Comparison of ENCODE assay signal across 30 cellular contexts in the genomic region with DNA sequence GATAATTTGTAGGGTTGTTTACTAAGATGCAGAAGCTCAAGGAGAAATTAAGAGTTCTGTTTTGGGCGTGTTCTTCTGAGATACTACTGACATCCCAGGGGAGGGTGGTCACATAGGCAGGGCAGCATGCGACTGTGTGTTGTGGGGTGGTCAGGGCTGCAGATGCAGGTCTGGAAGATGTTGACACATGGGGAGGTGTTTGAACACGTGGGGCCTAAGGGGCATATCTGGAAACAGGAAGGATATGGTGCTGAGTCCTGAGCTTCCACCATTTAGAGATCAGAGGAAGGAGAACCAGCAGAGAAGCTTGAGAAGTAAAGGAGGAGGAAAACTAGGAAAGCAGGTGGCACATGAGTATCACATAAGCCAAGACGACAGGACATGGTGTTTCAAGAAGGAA.
"Had no signal": no experiment of that assay in that cellular context is flagged by ENCODE, and none has a peak within 500 bp of the region (broad histone marks: within the 10 kb centered on the region; RNA-seq: fewer than 3 reads in every experiment).

No MANE protein-coding gene starts in this region.

- H3K27me3 ChIP-seq: esophagus squamous epithelium, left lung, ovary, tibial nerve, upper lobe of left lung, uterus had no signal

- H3K4me3 Mint-ChIP-seq: mesothelial cell of epicardium; naive B cell; nephron; stimulated activated naive B cell treated with anti-CD40 and anti-IgM and Interleukin-4, amounts not matched to agents 10 μg/mL and 1 μg/mL and 100 μg/mL, for 72 hours; stimulated activated naive CD8-positive, alpha-beta T cell treated with anti-CD3 and anti-CD28 coated beads, Interleukin-15, Interleukin-2, amounts not matched to agents 100 ng/mL and 50 ng/mL, for 24 hours had no signal

- ATAC-seq: heart right ventricle; left cardiac atrium; left lung; mucosa of descending colon; psoas muscle; right cardiac atrium; stimulated activated naive B cell treated with anti-CD40 and anti-IgM and Interleukin-4, amounts not matched to agents 10 μg/mL and 1 μg/mL and 100 μg/mL, for 72 hours had no signal

- H3K4me1 Mint-ChIP-seq: mesothelial cell of epicardium; naive B cell; nephron; stimulated activated naive B cell treated with anti-CD40 and anti-IgM and Interleukin-4, amounts not matched to agents 10 μg/mL and 1 μg/mL and 100 μg/mL, for 72 hours had no signal

- H3K4me1 ChIP-seq: esophagus squamous epithelium, heart right ventricle, left lung, psoas muscle, tibial nerve, upper lobe of left lung, uterus had no signal

- H3K36me3 ChIP-seq: esophagus squamous epithelium, heart right ventricle, left lung, ovary, thoracic aorta, tibial nerve, upper lobe of left lung, uterus had no signal

- H3K4me3 ChIP-seq: coronary artery, esophagus squamous epithelium, heart right ventricle, left lung, mucosa of descending colon, ovary, psoas muscle, skin epidermis, thoracic aorta, tibial nerve, upper lobe of left lung, uterus had no signal

- H3K27ac Mint-ChIP-seq: mesothelial cell of epicardium; nephron; stimulated activated naive B cell treated with anti-CD40 and anti-IgM and Interleukin-4, amounts not matched to agents 10 μg/mL and 1 μg/mL and 100 μg/mL, for 72 hours; stimulated activated naive CD8-positive, alpha-beta T cell treated with anti-CD3 and anti-CD28 coated beads, Interleukin-15, Interleukin-2, amounts not matched to agents 100 ng/mL and 50 ng/mL, for 24 hours had no signal

- DNase-seq: dermis blood vessel endothelial cell; effector memory CD4-positive, alpha-beta T cell; erythroblast; esophagus squamous epithelium; foreskin melanocyte; glutamatergic neuron; heart right ventricle; hippocampal formation; left cardiac atrium; left lung; mesenchymal stem cell; mucosa of descending colon; naive B cell; occipital lobe; ovary; posterior cingulate gyrus; psoas muscle; right cardiac atrium; stimulated activated CD4-positive, alpha-beta T cell treated with anti-CD3 and anti-CD28 coated beads, Interleukin-15, amount 100 ng/mL, for 24 hours; stimulated activated CD4-positive, alpha-beta T cell treated with anti-CD3 and anti-CD28 coated beads, Interleukin-2, amount 100 ng/mL, for 48 hours; stimulated activated naive B cell treated with anti-CD40 and anti-IgM and Interleukin-4, amounts not matched to agents 10 μg/mL and 1 μg/mL and 100 μg/mL, for 72 hours; upper lobe of left lung; uterus had no signal

- H3K36me3 Mint-ChIP-seq: naive B cell; stimulated activated naive B cell treated with anti-CD40 and anti-IgM and Interleukin-4, amounts not matched to agents 10 μg/mL and 1 μg/mL and 100 μg/mL, for 72 hours had no signal

- H3K27ac ChIP-seq: coronary artery, esophagus squamous epithelium, heart right ventricle, left lung, ovary, psoas muscle, skin epidermis, thoracic aorta, tibial nerve, upper lobe of left lung, uterus had no signal

- H3K9me3 Mint-ChIP-seq: mesothelial cell of epicardium; naive B cell; nephron; stimulated activated naive B cell treated with anti-CD40 and anti-IgM and Interleukin-4, amounts not matched to agents 10 μg/mL and 1 μg/mL and 100 μg/mL, for 72 hours; stimulated activated naive CD8-positive, alpha-beta T cell treated with anti-CD3 and anti-CD28 coated beads, Interleukin-15, Interleukin-2, amounts not matched to agents 100 ng/mL and 50 ng/mL, for 24 hours had no signal

- H3K9me3 ChIP-seq: esophagus squamous epithelium, heart right ventricle, left lung, mucosa of descending colon, ovary, psoas muscle, thoracic aorta, tibial nerve, upper lobe of left lung, uterus had no signal
